In genomic region chr10:80412521-80412920, GRCh38 we compare ENCODE assay signal across 1 cellular context.
TF ChIP-seq lines count a peak whose summit lies in the region.

No MANE protein-coding gene starts in this region.

TF ChIP-seq in SK-N-SH, 30 proteins besides CTCF, POLR2A, EP300 and RAD21 (continued from another document):
- TF ChIP-seq, protein P1, sequence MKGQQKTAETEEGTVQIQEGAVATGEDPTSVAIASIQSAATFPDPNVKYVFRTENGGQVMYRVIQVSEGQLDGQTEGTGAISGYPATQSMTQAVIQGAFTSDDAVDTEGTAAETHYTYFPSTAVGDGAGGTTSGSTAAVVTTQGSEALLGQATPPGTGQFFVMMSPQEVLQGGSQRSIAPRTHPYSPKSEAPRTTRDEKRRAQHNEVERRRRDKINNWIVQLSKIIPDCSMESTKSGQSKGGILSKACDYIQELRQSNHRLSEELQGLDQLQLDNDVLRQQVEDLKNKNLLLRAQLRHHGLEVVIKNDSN (IDR thresholded peaks at IDR 0.05; ENCODE audit: borderline replicate concordance, low read depth): no peak
- no peak for TF ChIP-seq GATA2 (CRISPR knock-in tag; IDR thresholded peaks at IDR 0.05)
- no peak for TF ChIP-seq EZH2phosphoT487 (IDR thresholded peaks at IDR 0.05; ENCODE audit: borderline replicate concordance, low read depth)
